In genomic region chr3:4670352-4670751, GRCh38 we compare ENCODE assay signal across 11 cellular contexts.
DNase-seq lines count a peak whose midpoint lies in the region; ATAC-seq and TF ChIP-seq lines count a peak whose summit lies in the region.
"Had no signal": no experiment of that assay in that cellular context is flagged by ENCODE, and none has a peak within 500 bp of the region (broad histone marks: within the 10 kb centered on the region; RNA-seq: fewer than 3 reads in every experiment).

No MANE protein-coding gene starts in this region.

- TF ChIP-seq CTCF in chondrocyte (IDR thresholded peaks at IDR 0.05) (peak; percentile 59), retinal pigment epithelial cell (conservative IDR thresholded peaks at IDR 0.05; ENCODE audit: low read depth, low read length) (peak; percentile 55)

- H3K36me3 Mint-ChIP-seq in chondrocyte (ENCODE audit: low read depth) (peaks cover 32% of the 10 kb centered on the region), T-cell (peaks cover 83% of the 10 kb centered on the region)

- H3K4me1 Mint-ChIP-seq in chondrocyte (ENCODE audit: low read depth) (peaks cover 8% of the 10 kb centered on the region), T-cell (no peaks in the 10 kb centered on the region)
- H3K4me1 Mint-ChIP-seq: CD4-positive, CD25-positive, alpha-beta regulatory T cell had no signal

- H3K27ac Mint-ChIP-seq in chondrocyte (ENCODE audit: unreplicated experiment) (no peak overlapping the region), T-cell (no peak overlapping the region)

- no peak overlapping the region for H3K4me3 Mint-ChIP-seq in chondrocyte (ENCODE audit: unreplicated experiment)
- no peak overlapping the region for H3K4me3 Mint-ChIP-seq in T-cell
- H3K4me3 Mint-ChIP-seq: CD4-positive, CD25-positive, alpha-beta regulatory T cell had no signal

- ATAC-seq in HG03159 (IDR thresholded peaks at IDR 0.05; ENCODE audit: unreplicated experiment): no peak
- ATAC-seq in T-cell (replicated peaks in 1 of 4): no peak
- ATAC-seq: lower lobe of right lung had no signal

- no peaks in the 10 kb centered on the region for H3K27me3 Mint-ChIP-seq in chondrocyte (ENCODE audit: low read depth)
- H3K27me3 Mint-ChIP-seq in T-cell: no peaks in the 10 kb centered on the region
- H3K27me3 Mint-ChIP-seq: CD4-positive, CD25-positive, alpha-beta regulatory T cell had no signal

- DNase-seq in SKM-1 treated with dmso at 0.1 percent for 144 hours (lab: John Stamatoyannopoulos, UW; ENCODE audit: unreplicated experiment) (peak; percentile 4), SKM-1 (lab: John Stamatoyannopoulos, UW; ENCODE audit: unreplicated experiment) (no peak), NAMALWA (ENCODE audit: low spot score) (peak; percentile 24), chondrocyte (ENCODE audit: low spot score) (no peak), retinal pigment epithelial cell (ENCODE audit: low read depth) (no peak), T-cell (no peak), NOMO-1 treated with dmso at 0.1 percent for 144 hours (lab: John Stamatoyannopoulos, UW; ENCODE audit: unreplicated experiment) (no peak)
- DNase-seq: lower lobe of right lung, NCI-H2171 had no signal

- no peak overlapping the region for H3K4me3 ChIP-seq in retinal pigment epithelial cell (ENCODE audit: low read length)
- H3K4me3 ChIP-seq: lower lobe of right lung had no signal

- POLR2A ChIA-PET in T-cell (lab: Charles Lee): no interaction called here

- no peaks in the 10 kb centered on the region for H3K9me3 Mint-ChIP-seq in chondrocyte (ENCODE audit: low read depth)
- no peaks in the 10 kb centered on the region for H3K9me3 Mint-ChIP-seq in T-cell
- H3K9me3 Mint-ChIP-seq: CD4-positive, CD25-positive, alpha-beta regulatory T cell had no signal

- CTCF ChIA-PET in T-cell (lab: Charles Lee): no interaction called here

Comparison
In these comparisons a context has a peak if more than half of its experiments do, and no peak if none do; other contexts are left out.
1. DNase-seq: peak in SKM-1 treated with dmso at 0.1 percent for 144 hours (single experiment) and NAMALWA (single experiment); none in SKM-1 (single experiment), chondrocyte (single experiment), retinal pigment epithelial cell (single experiment), T-cell (0 of 34) and NOMO-1 treated with dmso at 0.1 percent for 144 hours (single experiment).